In the genomic region with DNA sequence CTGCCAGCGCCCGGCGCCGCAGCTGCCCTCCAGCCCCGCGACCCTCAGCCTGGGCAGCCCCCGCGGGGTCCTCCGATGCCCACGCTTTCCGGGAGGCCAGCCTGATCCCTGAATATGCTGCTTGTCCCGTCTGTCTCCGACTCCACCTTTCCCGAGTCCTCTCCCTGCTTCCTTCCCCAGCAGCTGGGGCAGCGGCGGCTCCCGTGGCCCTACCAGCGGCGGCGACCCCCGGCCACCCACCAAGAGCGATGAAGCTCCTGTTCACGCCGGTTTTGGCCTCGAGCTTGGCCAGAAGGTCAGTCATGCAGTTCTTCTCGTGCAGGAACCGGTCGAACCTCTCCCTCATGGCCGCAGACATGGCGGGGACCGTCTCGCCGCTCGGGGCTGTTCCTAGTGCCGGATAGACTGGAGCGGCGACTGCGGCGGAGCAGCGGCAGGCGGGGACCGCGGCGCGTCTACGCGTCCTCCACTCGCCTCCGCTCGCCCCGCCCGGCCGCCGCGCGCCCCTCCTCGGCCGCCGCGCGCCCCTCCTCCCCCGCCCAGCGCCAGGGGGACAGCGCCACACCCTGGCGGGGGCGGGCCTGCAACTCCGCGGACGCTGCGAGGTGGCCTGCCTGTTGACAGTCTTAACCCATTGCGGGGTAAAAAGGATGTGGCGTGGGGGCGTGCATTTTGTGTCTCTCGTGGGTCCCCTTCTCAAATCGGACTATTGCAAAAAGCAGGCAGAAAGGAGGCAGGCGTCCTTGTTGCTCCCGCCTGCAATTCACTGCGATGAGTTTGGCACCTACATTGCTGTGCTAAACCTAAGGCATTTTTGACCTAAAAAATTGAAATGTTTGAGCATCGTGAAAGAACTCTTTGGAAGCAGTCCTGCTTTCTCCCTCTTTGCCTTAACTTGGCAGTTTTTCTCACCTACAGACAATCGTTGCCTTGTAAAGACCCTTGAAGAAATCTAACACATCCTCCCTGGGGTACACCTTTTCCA, we compare ENCODE assay signal across 1 cellular context.
TF ChIP-seq lines count a peak whose summit lies in the region.

A gene (minus strand): TSS at position 395 of the 985 bp plus-strand sequence. CDS start 37 bp downstream, at position 358.

TF ChIP-seq in Ishikawa, 13 proteins besides CTCF, POLR2A, EP300 and RAD21 (continued from another document):
- TF ChIP-seq, protein P1, sequence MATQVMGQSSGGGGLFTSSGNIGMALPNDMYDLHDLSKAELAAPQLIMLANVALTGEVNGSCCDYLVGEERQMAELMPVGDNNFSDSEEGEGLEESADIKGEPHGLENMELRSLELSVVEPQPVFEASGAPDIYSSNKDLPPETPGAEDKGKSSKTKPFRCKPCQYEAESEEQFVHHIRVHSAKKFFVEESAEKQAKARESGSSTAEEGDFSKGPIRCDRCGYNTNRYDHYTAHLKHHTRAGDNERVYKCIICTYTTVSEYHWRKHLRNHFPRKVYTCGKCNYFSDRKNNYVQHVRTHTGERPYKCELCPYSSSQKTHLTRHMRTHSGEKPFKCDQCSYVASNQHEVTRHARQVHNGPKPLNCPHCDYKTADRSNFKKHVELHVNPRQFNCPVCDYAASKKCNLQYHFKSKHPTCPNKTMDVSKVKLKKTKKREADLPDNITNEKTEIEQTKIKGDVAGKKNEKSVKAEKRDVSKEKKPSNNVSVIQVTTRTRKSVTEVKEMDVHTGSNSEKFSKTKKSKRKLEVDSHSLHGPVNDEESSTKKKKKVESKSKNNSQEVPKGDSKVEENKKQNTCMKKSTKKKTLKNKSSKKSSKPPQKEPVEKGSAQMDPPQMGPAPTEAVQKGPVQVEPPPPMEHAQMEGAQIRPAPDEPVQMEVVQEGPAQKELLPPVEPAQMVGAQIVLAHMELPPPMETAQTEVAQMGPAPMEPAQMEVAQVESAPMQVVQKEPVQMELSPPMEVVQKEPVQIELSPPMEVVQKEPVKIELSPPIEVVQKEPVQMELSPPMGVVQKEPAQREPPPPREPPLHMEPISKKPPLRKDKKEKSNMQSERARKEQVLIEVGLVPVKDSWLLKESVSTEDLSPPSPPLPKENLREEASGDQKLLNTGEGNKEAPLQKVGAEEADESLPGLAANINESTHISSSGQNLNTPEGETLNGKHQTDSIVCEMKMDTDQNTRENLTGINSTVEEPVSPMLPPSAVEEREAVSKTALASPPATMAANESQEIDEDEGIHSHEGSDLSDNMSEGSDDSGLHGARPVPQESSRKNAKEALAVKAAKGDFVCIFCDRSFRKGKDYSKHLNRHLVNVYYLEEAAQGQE (IDR thresholded peaks at IDR 0.05; ENCODE audit: low read depth): no peak
- TF ChIP-seq CREB1 (IDR thresholded peaks at IDR 0.05; ENCODE audit: low read depth): no peak
- peak; percentile 86 for TF ChIP-seq YY1 (IDR thresholded peaks at IDR 0.05; ENCODE audit: low read depth)
- no peak for TF ChIP-seq CEBPB (IDR thresholded peaks at IDR 0.05)
- peak; percentile 39; the same call in 1 of the 2 replicates for TF ChIP-seq TCF12 (IDR thresholded peaks at IDR 0.05; ENCODE audit: low read depth)
- peak; percentile 78 for TF ChIP-seq TAF1 (IDR thresholded peaks at IDR 0.05; ENCODE audit: low read depth)
- TF ChIP-seq ZBTB7A (IDR thresholded peaks at IDR 0.05; ENCODE audit: low read depth): peak; percentile 74
TF ChIP-seq in Ishikawa: peak in this region for 6.
